Comparison of ENCODE assay signal across 24 cellular contexts in the genomic region with DNA sequence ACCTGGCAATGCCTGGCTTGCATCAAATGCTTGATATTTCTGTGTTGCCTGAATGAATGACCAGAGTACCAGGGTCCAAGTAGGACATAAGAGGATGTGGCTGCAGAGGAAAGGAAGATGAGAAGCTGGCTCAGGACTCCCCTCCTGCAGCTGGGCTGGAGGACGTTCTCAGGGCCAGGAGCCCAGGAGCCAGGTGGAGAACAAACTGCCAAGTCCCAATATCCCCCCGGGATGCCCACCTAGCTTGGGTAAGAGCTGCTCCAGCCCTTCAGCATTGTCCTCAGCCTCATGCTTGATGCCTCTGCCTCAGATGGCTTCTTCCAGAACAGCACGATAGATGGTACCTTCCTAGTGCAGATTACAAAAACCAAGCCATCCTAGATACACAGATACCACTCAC. TPM values are rescaled to one million over a fixed set of nuclear protein-coding genes. Genes with fewer than 3 reads are reported as not detected.
"Had no signal": no experiment of that assay in that cellular context is flagged by ENCODE, and none has a peak within 500 bp of the region (broad histone marks: within the 10 kb centered on the region; RNA-seq: fewer than 3 reads in every experiment).

No MANE protein-coding gene starts in this region.

- H3K4me3 ChIP-seq: cardiac muscle cell, MG63, PC-9 had no signal

- H3K9me3 ChIP-seq: MG63 had no signal

- H3K36me3 ChIP-seq: brain microvascular endothelial cell, cardiac muscle cell, MG63 had no signal

- H3K9me3 Mint-ChIP-seq: activated CD4-positive, alpha-beta T cell treated with anti-CD3 and anti-CD28 coated beads, Interleukin-2, amount 10 ng/mL, durations not matched to agents 24 days and 14 days; activated naive CD4-positive, alpha-beta T cell treated with anti-CD3 and anti-CD28 coated beads, Interleukin-2, amount 10 ng/mL, durations not matched to agents 7 days and 5 days; activated naive CD8-positive, alpha-beta T cell treated with anti-CD3 and anti-CD28 coated beads for 36 hours; activated T-cell treated with anti-CD3 and anti-CD28 coated beads, Interleukin-2, amount 50 U/mL, for 4 hours; WTC11 had no signal

- ATAC-seq: activated T-cell treated with anti-CD3 and anti-CD28 coated beads, Interleukin-2, amount 50 U/mL, for 4 hours; T-helper 17 cell; WTC11 had no signal

- DNase-seq: activated CD4-positive, alpha-beta T cell treated with anti-CD3 and anti-CD28 coated beads, Interleukin-2, amount 10 ng/mL, durations not matched to agents 24 days and 14 days; activated CD4-positive, alpha-beta T cell treated with anti-CD3 and anti-CD28 coated beads, Interleukin-2, amount 50 U/mL, for 48 hours; activated CD4-positive, CD25-positive, alpha-beta regulatory T cell treated with anti-CD3 and anti-CD28 coated beads, Interleukin-2, amount 50 U/mL, for 72 hours; activated gamma-delta T cell treated with Interleukin-2 at 50 U/mL for 16 hours; activated naive CD4-positive, alpha-beta T cell treated with anti-CD3 and anti-CD28 coated beads, Interleukin-2, amount 10 ng/mL, durations not matched to agents 7 days and 5 days; activated naive CD8-positive, alpha-beta T cell treated with anti-CD3 and anti-CD28 coated beads for 36 hours; activated T-cell treated with anti-CD3 and anti-CD28 coated beads, Interleukin-2, amount 50 U/mL, for 4 hours; brain microvascular endothelial cell; MG63; MV-4-11; NCI-H1092 treated with DMSO at 0.1 percent for 48 hours; NCI-H1417 treated with DMSO at 0.1 percent for 48 hours; NCI-H1694 treated with DMSO at 0.1 percent for 48 hours; NCI-H2029 treated with DMSO at 0.1 percent for 48 hours; NCI-H345; NCI-H510A; NCI-H526 treated with DMSO at 0.1 percent for 48 hours; NCI-H82; PC-9; SIG-M5; T-helper 17 cell; T-helper 9 cell had no signal

- H3K4me1 Mint-ChIP-seq: activated naive CD4-positive, alpha-beta T cell treated with anti-CD3 and anti-CD28 coated beads, Interleukin-2, amount 10 ng/mL, durations not matched to agents 7 days and 5 days; activated naive CD8-positive, alpha-beta T cell treated with anti-CD3 and anti-CD28 coated beads for 36 hours; T-helper 17 cell had no signal

- H3K27ac Mint-ChIP-seq: activated CD4-positive, alpha-beta T cell treated with anti-CD3 and anti-CD28 coated beads, Interleukin-2, amount 10 ng/mL, durations not matched to agents 24 days and 14 days; activated naive CD4-positive, alpha-beta T cell treated with anti-CD3 and anti-CD28 coated beads, Interleukin-2, amount 10 ng/mL, durations not matched to agents 7 days and 5 days; activated naive CD8-positive, alpha-beta T cell treated with anti-CD3 and anti-CD28 coated beads for 36 hours; T-helper 17 cell; WTC11 had no signal

- H3K27me3 ChIP-seq: brain microvascular endothelial cell, cardiac muscle cell, MG63 had no signal

- H3K27ac ChIP-seq: brain microvascular endothelial cell, cardiac muscle cell, PC-9 had no signal

- H3K4me3 Mint-ChIP-seq: activated CD4-positive, alpha-beta T cell treated with anti-CD3 and anti-CD28 coated beads, Interleukin-2, amount 10 ng/mL, durations not matched to agents 24 days and 14 days; activated naive CD4-positive, alpha-beta T cell treated with anti-CD3 and anti-CD28 coated beads, Interleukin-2, amount 10 ng/mL, durations not matched to agents 7 days and 5 days; activated naive CD8-positive, alpha-beta T cell treated with anti-CD3 and anti-CD28 coated beads for 36 hours; activated T-cell treated with anti-CD3 and anti-CD28 coated beads, Interleukin-2, amount 50 U/mL, for 4 hours; T-helper 17 cell; WTC11 had no signal

- H3K36me3 Mint-ChIP-seq: activated naive CD4-positive, alpha-beta T cell treated with anti-CD3 and anti-CD28 coated beads, Interleukin-2, amount 10 ng/mL, durations not matched to agents 7 days and 5 days; activated naive CD8-positive, alpha-beta T cell treated with anti-CD3 and anti-CD28 coated beads for 36 hours; WTC11 had no signal

RNA-seq across cellular contexts. Expression of a gene that starts 8.6 kb away (rescaled TPM):
- total RNA-seq: activated CD4-positive, alpha-beta T cell treated with anti-CD3 and anti-CD28 coated beads, Interleukin-2, amount 10 ng/mL, durations not matched to agents 24 days and 14 days; activated naive CD8-positive, alpha-beta T cell treated with anti-CD3 and anti-CD28 coated beads for 36 hours; activated T-cell treated with anti-CD3 and anti-CD28 coated beads, Interleukin-2, amount 50 U/mL, for 4 hours; T-helper 17 cell; WTC11 had no signal
- polyA plus RNA-seq: cardiac muscle cell had no signal

RNA-seq across cellular contexts. Expression of a gene that starts 26.8 kb away (rescaled TPM):
- total RNA-seq: activated CD4-positive, alpha-beta T cell treated with anti-CD3 and anti-CD28 coated beads, Interleukin-2, amount 10 ng/mL, durations not matched to agents 24 days and 14 days; activated naive CD8-positive, alpha-beta T cell treated with anti-CD3 and anti-CD28 coated beads for 36 hours; cardiac muscle cell; PC-9; T-helper 17 cell; WTC11 had no signal
- polyA plus RNA-seq: cardiac muscle cell had no signal

RNA-seq across cellular contexts. Expression of a gene that starts 51.3 kb away (rescaled TPM):
- total RNA-seq: activated CD4-positive, alpha-beta T cell treated with anti-CD3 and anti-CD28 coated beads, Interleukin-2, amount 10 ng/mL, durations not matched to agents 24 days and 14 days; activated T-cell treated with anti-CD3 and anti-CD28 coated beads, Interleukin-2, amount 50 U/mL, for 4 hours; PC-9 had no signal
